Comparison of ENCODE assay signal across 30 cellular contexts in genomic region chr20:63210011-63210605, GRCh38. TPM values are rescaled to one million over a fixed set of nuclear protein-coding genes. Genes with fewer than 3 reads are reported as not detected.
DNase-seq lines count a peak whose midpoint lies in the region; ATAC-seq, FAIRE-seq and TF ChIP-seq lines count a peak whose summit lies in the region.
"Had no signal": no experiment of that assay in that cellular context is flagged by ENCODE, and none has a peak within 500 bp of the region (broad histone marks: within the 10 kb centered on the region; RNA-seq: fewer than 3 reads in every experiment).

No MANE protein-coding gene starts in this region.

- peaks cover 72% of the 10 kb centered on the region; the same call in 1 of the 2 replicates for H3K36me3 ChIP-seq in Loucy (ENCODE audit: insufficient read depth, low read length)
- peaks cover 27% of the 10 kb centered on the region for H3K36me3 ChIP-seq in bronchial epithelial cell (ENCODE audit: control insufficient read depth, insufficient read depth, low read length)
- peaks cover 67 to 76% of the 10 kb centered on the region in 2 experiments for H3K36me3 ChIP-seq in trophoblast cell (ENCODE audit: control insufficient read depth in 1 of 2, insufficient read depth in 2 of 2, low read length in 2 of 2)
- H3K36me3 ChIP-seq in testis (ENCODE audit: low read depth, missing control alignments): no peaks in the 10 kb centered on the region

- no peak overlapping the region for H2AFZ ChIP-seq in Loucy (ENCODE audit: low read length)
- no peak overlapping the region for H2AFZ ChIP-seq in trophoblast cell (ENCODE audit: insufficient read depth, low read length, poor library complexity)
- H2AFZ ChIP-seq: GM23338 had no signal

- DNase-seq in activated CD4-positive, alpha-beta T cell treated with anti-CD3 and anti-CD28 coated beads for 36 hours: no peak
- DNase-seq in activated CD4-positive, alpha-beta T cell treated with anti-CD3 and anti-CD28 coated beads, Interleukin-2, amount 50 U/mL, for 4 hours: no peak
- peak; percentile 64 for DNase-seq in bronchial epithelial cell (ENCODE audit: low read depth)
- no peak for DNase-seq in trophoblast cell
- DNase-seq in frontal cortex (ENCODE audit: low spot score in 2 of 2): no peak
- DNase-seq in testis: no peak
- DNase-seq in NCI-H1048 (lab: John Stamatoyannopoulos, UW): no peak
- DNase-seq: activated CD4-positive, alpha-beta T cell treated with anti-CD3 and anti-CD28 coated beads, Interleukin-2, amount 10 ng/mL, durations not matched to agents 7 days and 5 days; activated CD8-positive, alpha-beta memory T cell treated with anti-CD3 and anti-CD28 coated beads, Interleukin-2, amount 10 ng/mL, durations not matched to agents 7 days and 5 days; activated naive CD4-positive, alpha-beta T cell treated with anti-CD3 and anti-CD28 coated beads, Interleukin-2, amount 10 ng/mL, durations not matched to agents 7 days and 5 days; amniotic stem cell; brain microvascular endothelial cell; CD4-positive, CD25-positive, alpha-beta regulatory T cell; islet precursor cell; NCI-H1092; NCI-H187; NCI-H510A; SJCRH30; stimulated activated CD4-positive, alpha-beta T cell treated with anti-CD3 and anti-CD28 coated beads, Interleukin-2, amount 100 ng/mL, for 48 hours; SW 1271; tibial artery; WERI-Rb-1 had no signal

- H3K27me3 ChIP-seq in Loucy (ENCODE audit: insufficient read depth, low read length, poor library complexity, severe bottlenecking) (no peaks in the 10 kb centered on the region), bronchial epithelial cell (ENCODE audit: control insufficient read depth, insufficient read depth, low read length) (no peaks in the 10 kb centered on the region), trophoblast cell (ENCODE audit: insufficient read depth, low read length) (no peaks in the 10 kb centered on the region), testis (no peaks in the 10 kb centered on the region)
- H3K27me3 ChIP-seq: brain microvascular endothelial cell, right atrium auricular region, SJCRH30, tibial artery had no signal

- no peak overlapping the region for H4K12ac ChIP-seq in trophoblast cell (ENCODE audit: low read depth, low read length)

- POLR2A ChIA-PET in activated CD4-positive, alpha-beta T cell treated with anti-CD3 and anti-CD28 coated beads for 36 hours (lab: Charles Lee): no interaction called here

- H3K4me2 ChIP-seq in Loucy (ENCODE audit: low read depth, low read length, poor library complexity, severe bottlenecking) (peak overlapping the region; percentile 98), trophoblast cell (ENCODE audit: low read length) (no peak overlapping the region)
- H3K4me2 ChIP-seq: GM23338 had no signal

- ATAC-seq in activated CD4-positive, alpha-beta T cell treated with anti-CD3 and anti-CD28 coated beads for 36 hours: no peak
- ATAC-seq: activated CD8-positive, alpha-beta memory T cell treated with anti-CD3 and anti-CD28 coated beads, Interleukin-2, amount 10 ng/mL, durations not matched to agents 7 days and 5 days; GM23338 had no signal

- H3K79me2 ChIP-seq in Loucy (ENCODE audit: insufficient read depth, low read length): peaks cover 100% of the 10 kb centered on the region
- peaks cover 56% of the 10 kb centered on the region for H3K79me2 ChIP-seq in trophoblast cell (ENCODE audit: control insufficient read depth, insufficient read depth, low read length, poor library complexity)

- H3K9me3 ChIP-seq in Loucy (ENCODE audit: insufficient read depth, low read depth, low read length) (no peaks in the 10 kb centered on the region), trophoblast cell (ENCODE audit: insufficient read depth, low read depth, low read length) (no peaks in the 10 kb centered on the region), testis (no peaks in the 10 kb centered on the region)
- H3K9me3 ChIP-seq: right atrium auricular region, SJCRH30, tibial artery had no signal

- CTCF ChIA-PET in activated CD4-positive, alpha-beta T cell treated with anti-CD3 and anti-CD28 coated beads for 36 hours (lab: Charles Lee): no interaction called here

- H3F3A ChIP-seq in Loucy (ENCODE audit: low read depth): no peaks in the 10 kb centered on the region

- H3K9me2 ChIP-seq in Loucy (replicated peaks; ENCODE audit: low read depth, low read length): no peaks in the 10 kb centered on the region

- H3K4me1 ChIP-seq in Loucy (ENCODE audit: insufficient read depth, low read length, poor library complexity, severe bottlenecking) (peaks cover 51% of the 10 kb centered on the region), trophoblast cell (ENCODE audit: control insufficient read depth in 1 of 2, insufficient read depth in 2 of 2, low read length in 2 of 2) (peaks cover 18 to 25% of the 10 kb centered on the region in 2 experiments), testis (peaks cover 16% of the 10 kb centered on the region)

- H4K8ac ChIP-seq in trophoblast cell (ENCODE audit: low read depth, low read length): no peak overlapping the region

- FAIRE-seq in bronchial epithelial cell (lab: Jason Lieb, UNC) (no peak), frontal cortex (lab: Jason Lieb, UNC) (no peak)
- FAIRE-seq: D721Med had no signal

- H3K4me3 Mint-ChIP-seq in activated CD4-positive, alpha-beta T cell treated with anti-CD3 and anti-CD28 coated beads for 36 hours: no peak overlapping the region
- H3K4me3 Mint-ChIP-seq: activated CD4-positive, alpha-beta T cell treated with anti-CD3 and anti-CD28 coated beads, Interleukin-2, amount 10 ng/mL, durations not matched to agents 7 days and 5 days; activated CD8-positive, alpha-beta memory T cell treated with anti-CD3 and anti-CD28 coated beads, Interleukin-2, amount 10 ng/mL, durations not matched to agents 7 days and 5 days; activated naive CD4-positive, alpha-beta T cell treated with anti-CD3 and anti-CD28 coated beads, Interleukin-2, amount 10 ng/mL, durations not matched to agents 7 days and 5 days; activated T-helper 1 cell treated with anti-CD3 and anti-CD28 coated beads, Interleukin-12 subunit alpha, Interleukin-12 subunit beta, Interleukin-2, Interleukin-4 antibody, amounts not matched to agents 30 ng/mL and 10 ng/mL and 1 ng/mL, durations not matched to agents 14 hours and 24 hours and 36 hours; GM23338; mesothelial cell of epicardium had no signal

- no peak for TF ChIP-seq POLR2A in testis (IDR thresholded peaks at IDR 0.05)

- H3K14ac ChIP-seq in trophoblast cell (ENCODE audit: low read length): no peak overlapping the region

- H2BK5ac ChIP-seq in trophoblast cell (ENCODE audit: low read depth, low read length, poor library complexity): no peak overlapping the region

- peak overlapping the region; percentile 17 for H3K9ac ChIP-seq in Loucy (ENCODE audit: low read depth, low read length, poor library complexity, severe bottlenecking)
- H3K9ac ChIP-seq in trophoblast cell (ENCODE audit: low read length): no peak overlapping the region

- no peak overlapping the region for H4K91ac ChIP-seq in trophoblast cell (ENCODE audit: low read depth, low read length)

- no CpG with 5 or more reads among the region's 11 CpGs for WGBS in trophoblast cell (ENCODE audit: extremely low coverage, insufficient coverage, insufficient read length)
- 76 to 85% methylated on average over 11 of the region's 11 CpGs for WGBS in testis, 2 donors

- H2BK120ac ChIP-seq in trophoblast cell (ENCODE audit: insufficient read depth, low read length, poor library complexity): no peak overlapping the region

- peak overlapping the region; percentile 9 for H3K4ac ChIP-seq in trophoblast cell (ENCODE audit: low read depth, low read length)

- TF ChIP-seq CTCF in Loucy (conservative IDR thresholded peaks at IDR 0.05; ENCODE audit: low read length): no peak
- no peak for TF ChIP-seq CTCF in bronchial epithelial cell (IDR thresholded peaks at IDR 0.05; ENCODE audit: insufficient read depth, low read length, severe bottlenecking)
- no peak for TF ChIP-seq CTCF in testis (IDR thresholded peaks at IDR 0.05)

- intact Hi-C loops in activated CD4-positive, alpha-beta T cell treated with anti-CD3 and anti-CD28 coated beads for 36 hours (cut with DNase I, micrococcal nuclease): loop anchor here in 1 of 2 experiments (10.0 kb wide), 2 partner anchors 655 to 765 kb away; partner anchors contain the start of genes ABHD16B, SAMD10 and TPD52L2
- intact Hi-C loops in testis (cut with DNase I; ENCODE audit: low total_unique reads): no loop called here

- no peaks in the 10 kb centered on the region for H3K9me3 Mint-ChIP-seq in activated CD4-positive, alpha-beta T cell treated with anti-CD3 and anti-CD28 coated beads for 36 hours (ENCODE audit: low read depth)
- H3K9me3 Mint-ChIP-seq: activated CD4-positive, alpha-beta T cell treated with anti-CD3 and anti-CD28 coated beads, Interleukin-2, amount 10 ng/mL, durations not matched to agents 7 days and 5 days; activated naive CD4-positive, alpha-beta T cell treated with anti-CD3 and anti-CD28 coated beads, Interleukin-2, amount 10 ng/mL, durations not matched to agents 7 days and 5 days; activated T-helper 1 cell treated with anti-CD3 and anti-CD28 coated beads, Interleukin-12 subunit alpha, Interleukin-12 subunit beta, Interleukin-2, Interleukin-4 antibody, amounts not matched to agents 30 ng/mL and 10 ng/mL and 1 ng/mL, durations not matched to agents 14 hours and 24 hours and 36 hours; CD4-positive, CD25-positive, alpha-beta regulatory T cell; GM23338; mesothelial cell of epicardium had no signal

- H3K27ac ChIP-seq in trophoblast cell (ENCODE audit: low read depth, low read length): no peak overlapping the region
- H3K27ac ChIP-seq in testis: no peak overlapping the region
- H3K27ac ChIP-seq: 22Rv1, brain microvascular endothelial cell, right atrium auricular region, SJCRH30, tibial artery, WERI-Rb-1 had no signal

- H3K23ac ChIP-seq in trophoblast cell (ENCODE audit: low read length): no peak overlapping the region

- H3K18ac ChIP-seq in trophoblast cell (ENCODE audit: low read length): no peak overlapping the region

- no peak overlapping the region for H2BK12ac ChIP-seq in trophoblast cell (ENCODE audit: low read length)

- H3K4me3 ChIP-seq in Loucy (ENCODE audit: low read length, poor library complexity, severe bottlenecking) (peak overlapping the region; percentile 8), bronchial epithelial cell (ENCODE audit: low read depth, low read length) (no peak overlapping the region), trophoblast cell (ENCODE audit: low read depth, low read length) (no peak overlapping the region), testis (no peak overlapping the region)
- H3K4me3 ChIP-seq: GM23338, right atrium auricular region, SJCRH30, tibial artery had no signal

- no peak overlapping the region for H2AK5ac ChIP-seq in trophoblast cell (ENCODE audit: low read length)

- H4K20me1 ChIP-seq in Loucy (ENCODE audit: insufficient read depth, low read length, poor library complexity, severe bottlenecking): peaks cover 96% of the 10 kb centered on the region

- H3K36me3 Mint-ChIP-seq in activated CD4-positive, alpha-beta T cell treated with anti-CD3 and anti-CD28 coated beads for 36 hours (ENCODE audit: low read depth): peaks cover 59% of the 10 kb centered on the region

- peaks cover 10% of the 10 kb centered on the region for H3K79me1 ChIP-seq in trophoblast cell (ENCODE audit: low read length)

- H3K4me1 Mint-ChIP-seq in activated CD4-positive, alpha-beta T cell treated with anti-CD3 and anti-CD28 coated beads for 36 hours: peaks cover 54% of the 10 kb centered on the region

- H3K27me3 Mint-ChIP-seq in activated CD4-positive, alpha-beta T cell treated with anti-CD3 and anti-CD28 coated beads for 36 hours: no peaks in the 10 kb centered on the region
- H3K27me3 Mint-ChIP-seq: activated CD4-positive, alpha-beta T cell treated with anti-CD3 and anti-CD28 coated beads, Interleukin-2, amount 10 ng/mL, durations not matched to agents 7 days and 5 days; activated CD8-positive, alpha-beta memory T cell treated with anti-CD3 and anti-CD28 coated beads, Interleukin-2, amount 10 ng/mL, durations not matched to agents 7 days and 5 days; activated naive CD4-positive, alpha-beta T cell treated with anti-CD3 and anti-CD28 coated beads, Interleukin-2, amount 10 ng/mL, durations not matched to agents 7 days and 5 days; CD4-positive, CD25-positive, alpha-beta regulatory T cell had no signal

- peak overlapping the region; percentile 61 for H3K27ac Mint-ChIP-seq in activated CD4-positive, alpha-beta T cell treated with anti-CD3 and anti-CD28 coated beads for 36 hours
- H3K27ac Mint-ChIP-seq: activated naive CD4-positive, alpha-beta T cell treated with anti-CD3 and anti-CD28 coated beads, Interleukin-2, amount 10 ng/mL, durations not matched to agents 7 days and 5 days; activated T-helper 1 cell treated with anti-CD3 and anti-CD28 coated beads, Interleukin-12 subunit alpha, Interleukin-12 subunit beta, Interleukin-2, Interleukin-4 antibody, amounts not matched to agents 30 ng/mL and 10 ng/mL and 1 ng/mL, durations not matched to agents 14 hours and 24 hours and 36 hours; GM23338 had no signal

RNA-seq across cellular contexts. Expression of gene YTHDF1, which starts 5.8 kb away (rescaled TPM):
- total RNA-seq in activated CD4-positive, alpha-beta T cell treated with anti-CD3 and anti-CD28 coated beads for 36 hours: 10 to 100 TPM; 32.2 to 32.6 TPM
- total RNA-seq in bronchial epithelial cell: 24.6 and 27.1 TPM in 2 replicates
- 89.1 and 94.0 TPM in 2 replicates for polyA plus RNA-seq in trophoblast cell (2013)
- total RNA-seq in frontal cortex: 20.4 TPM
- 10 to 100 TPM; 55.7 to 56.9 TPM for total RNA-seq in testis
- polyA plus RNA-seq in testis (ENCODE audit: insufficient read depth, low read depth, low replicate concordance): 37.2 TPM

RNA-seq across cellular contexts. Expression of gene BIRC7, which starts 25.6 kb away (rescaled TPM):
- under 1 TPM in 1 of 2 experiments, not detected in 1; 0.14 TPM for total RNA-seq in activated CD4-positive, alpha-beta T cell treated with anti-CD3 and anti-CD28 coated beads for 36 hours
- not detected in 2 replicates for total RNA-seq in bronchial epithelial cell
- polyA plus RNA-seq in trophoblast cell (2013): 12.8 and 14.9 TPM in 2 replicates
- total RNA-seq in frontal cortex: not detected
- total RNA-seq in testis: under 1 TPM; 0.24 to 0.25 TPM
- polyA plus RNA-seq in testis (ENCODE audit: insufficient read depth, low read depth, low replicate concordance): 0.33 TPM
- total RNA-seq: activated CD4-positive, alpha-beta T cell treated with anti-CD3 and anti-CD28 coated beads, Interleukin-2, amount 10 ng/mL, durations not matched to agents 7 days and 5 days; activated CD8-positive, alpha-beta memory T cell treated with anti-CD3 and anti-CD28 coated beads, Interleukin-2, amount 10 ng/mL, durations not matched to agents 7 days and 5 days; activated T-helper 1 cell treated with anti-CD3 and anti-CD28 coated beads, Interleukin-12 subunit alpha, Interleukin-12 subunit beta, Interleukin-2, Interleukin-4 antibody, amounts not matched to agents 30 ng/mL and 10 ng/mL and 1 ng/mL, durations not matched to agents 14 hours and 24 hours and 36 hours; CD4-positive, CD25-positive, alpha-beta regulatory T cell; right atrium auricular region had no signal
- polyA plus RNA-seq: CD4-positive, CD25-positive, alpha-beta regulatory T cell had no signal

RNA-seq across cellular contexts. Expression of gene NKAIN4, which starts 44.2 kb away (rescaled TPM):
- not detected for total RNA-seq in activated CD4-positive, alpha-beta T cell treated with anti-CD3 and anti-CD28 coated beads for 36 hours
- total RNA-seq in bronchial epithelial cell (0.13 and 1.1 TPM in 2 replicates), frontal cortex (14.7 TPM), testis (1 to 10 TPM; 4.7 to 6.0 TPM)
- polyA plus RNA-seq in trophoblast cell (2013): 40.3 and 44.3 TPM in 2 replicates
- 3.9 TPM for polyA plus RNA-seq in testis (ENCODE audit: insufficient read depth, low read depth, low replicate concordance)
- total RNA-seq: activated CD4-positive, alpha-beta T cell treated with anti-CD3 and anti-CD28 coated beads, Interleukin-2, amount 10 ng/mL, durations not matched to agents 7 days and 5 days; activated CD8-positive, alpha-beta memory T cell treated with anti-CD3 and anti-CD28 coated beads, Interleukin-2, amount 10 ng/mL, durations not matched to agents 7 days and 5 days; activated T-helper 1 cell treated with anti-CD3 and anti-CD28 coated beads, Interleukin-12 subunit alpha, Interleukin-12 subunit beta, Interleukin-2, Interleukin-4 antibody, amounts not matched to agents 30 ng/mL and 10 ng/mL and 1 ng/mL, durations not matched to agents 14 hours and 24 hours and 36 hours; CD4-positive, CD25-positive, alpha-beta regulatory T cell; right atrium auricular region had no signal
- polyA plus RNA-seq: CD4-positive, CD25-positive, alpha-beta regulatory T cell; esophagus had no signal
